8 cellular contexts compared by ENCODE assay signal in genomic region chr22:50473088-50473487, GRCh38. TPM values are rescaled to one million over a fixed set of nuclear protein-coding genes. Genes with fewer than 3 reads are reported as not detected.
DNase-seq lines count a peak whose midpoint lies in the region; ATAC-seq and TF ChIP-seq lines count a peak whose summit lies in the region.

No MANE protein-coding gene starts in this region.

- H3K4me3 ChIP-seq in CD8-positive, alpha-beta T cell (ENCODE audit: low read depth, low read length): peak overlapping the region; percentile 79
- H3K4me3 ChIP-seq in iPS-15b (ENCODE audit: low read depth, low read length) (peak overlapping the region; percentile 60), stomach (peak overlapping the region; percentile 83 to 99 (median 98))

- peaks cover 61% of the 10 kb centered on the region for H3K4me1 Mint-ChIP-seq in CD8-positive, alpha-beta T cell (ENCODE audit: low read depth)
- peaks cover 53% of the 10 kb centered on the region for H3K4me1 Mint-ChIP-seq in activated T-helper 1 cell treated with anti-CD3 and anti-CD28 coated beads, Interleukin-12 subunit alpha, Interleukin-12 subunit beta, Interleukin-2, Interleukin-4 antibody, amounts not matched to agents 30 ng/mL and 10 ng/mL and 1 ng/mL, durations not matched to agents 14 hours and 24 hours and 36 hours (ENCODE audit: low read depth)

- no peak for TF ChIP-seq POLR2A in stomach (IDR thresholded peaks at IDR 0.05)

- no peak for ATAC-seq in CD8-positive, alpha-beta T cell
- ATAC-seq in GM19328 (IDR thresholded peaks at IDR 0.05; ENCODE audit: unreplicated experiment): no peak

- CTCF ChIA-PET in CD8-positive, alpha-beta T cell (lab: Charles Lee): interaction anchor here (0.7 to 5.9 kb wide), 8 partner anchors 14 to 148 kb away, joined by 3 to 43 read pairs (median 4); partner anchors contain the start of genes MIOX, SCO2 and TYMP

- intact Hi-C loops in CD8-positive, alpha-beta T cell (cut with DNase I, micrococcal nuclease): loop anchor here (10.0 kb wide), 2 partner anchors 128 to 228 kb away; partner anchors contain the start of genes PPP6R2 (in 1 of the 2) and TUBGCP6 (in 1 of the 2)
- intact Hi-C loops in activated T-helper 1 cell treated with anti-CD3 and anti-CD28 coated beads, Interleukin-12 subunit alpha, Interleukin-12 subunit beta, Interleukin-2, Interleukin-4 antibody, amounts not matched to agents 30 ng/mL and 10 ng/mL and 1 ng/mL, durations not matched to agents 14 hours and 24 hours and 36 hours (cut with micrococcal nuclease): loop anchor here (1.0 to 10.0 kb wide), 2 partner anchors 148 to 228 kb away; partner anchors contain the start of gene TUBGCP6
- intact Hi-C loops in stomach (cut with DNase I; ENCODE audit: low total_unique reads): no loop called here

- H3K36me3 ChIP-seq in CD8-positive, alpha-beta T cell (ENCODE audit: insufficient read depth, low read length): no peaks in the 10 kb centered on the region
- H3K36me3 ChIP-seq in iPS-15b (ENCODE audit: control insufficient read depth, insufficient read depth, low read length) (peaks cover 15% of the 10 kb centered on the region), stomach (peaks cover 0 to 4% (median 3%) of the 10 kb centered on the region in 4 donors)

- no peak overlapping the region for H3K9ac ChIP-seq in iPS-15b (ENCODE audit: low read depth, low read length)

- no peaks in the 10 kb centered on the region for H3K9me3 ChIP-seq in CD8-positive, alpha-beta T cell (ENCODE audit: low read length)
- H3K9me3 ChIP-seq in iPS-15b (ENCODE audit: control insufficient read depth, insufficient read depth, low read length): no peaks in the 10 kb centered on the region
- H3K9me3 ChIP-seq in stomach: no peaks in the 10 kb centered on the region

- no peak for TF ChIP-seq EP300 in stomach (IDR thresholded peaks at IDR 0.05)

- H3K27ac ChIP-seq in CD8-positive, alpha-beta T cell (ENCODE audit: low read depth, low read length): peak overlapping the region; percentile 62
- no peak overlapping the region for H3K27ac ChIP-seq in stomach

- WGBS in stomach, 5 donors: 63 to 79% (median 74%) methylated on average over 6 of the region's 6 CpGs

- peak in 6 of 7 experiments; percentile 34 to 71 (median 56) for DNase-seq in CD8-positive, alpha-beta T cell
- DNase-seq in KBM-7 (peak; percentile 46), stomach (no peak), putamen (ENCODE audit: low spot score) (no peak), NCI-H146 treated with DMSO at 0.1 percent for 48 hours (lab: John Stamatoyannopoulos, UW; ENCODE audit: unreplicated experiment) (no peak)
- DNase-seq in activated T-helper 1 cell treated with anti-CD3 and anti-CD28 coated beads, Interleukin-12 subunit alpha, Interleukin-12 subunit beta, Interleukin-2, Interleukin-4 antibody, amounts not matched to agents 30 ng/mL and 10 ng/mL and 1 ng/mL, durations not matched to agents 14 hours and 24 hours and 36 hours (ENCODE audit: low spot score): no peak

- peak overlapping the region; percentile 96 for H3K27ac Mint-ChIP-seq in CD8-positive, alpha-beta T cell
- H3K27ac Mint-ChIP-seq in activated T-helper 1 cell treated with anti-CD3 and anti-CD28 coated beads, Interleukin-12 subunit alpha, Interleukin-12 subunit beta, Interleukin-2, Interleukin-4 antibody, amounts not matched to agents 30 ng/mL and 10 ng/mL and 1 ng/mL, durations not matched to agents 14 hours and 24 hours and 36 hours: peak overlapping the region; percentile 74

- POLR2A ChIA-PET in CD8-positive, alpha-beta T cell (lab: Charles Lee): interaction anchor here (0.7 to 2.2 kb wide), 6 partner anchors 25 to 281 kb away, joined by 3 to 9 read pairs (median 3); partner anchors contain the start of genes LMF2, NCAPH2 and SCO2

- H3K27me3 Mint-ChIP-seq in CD8-positive, alpha-beta T cell (ENCODE audit: low read depth): no peaks in the 10 kb centered on the region
- peaks cover 3% of the 10 kb centered on the region for H3K27me3 Mint-ChIP-seq in activated T-helper 1 cell treated with anti-CD3 and anti-CD28 coated beads, Interleukin-12 subunit alpha, Interleukin-12 subunit beta, Interleukin-2, Interleukin-4 antibody, amounts not matched to agents 30 ng/mL and 10 ng/mL and 1 ng/mL, durations not matched to agents 14 hours and 24 hours and 36 hours (ENCODE audit: insufficient read depth)

- H3K9me3 Mint-ChIP-seq in CD8-positive, alpha-beta T cell: no peaks in the 10 kb centered on the region
- no peaks in the 10 kb centered on the region for H3K9me3 Mint-ChIP-seq in activated T-helper 1 cell treated with anti-CD3 and anti-CD28 coated beads, Interleukin-12 subunit alpha, Interleukin-12 subunit beta, Interleukin-2, Interleukin-4 antibody, amounts not matched to agents 30 ng/mL and 10 ng/mL and 1 ng/mL, durations not matched to agents 14 hours and 24 hours and 36 hours

- H3K36me3 Mint-ChIP-seq in CD8-positive, alpha-beta T cell: peaks cover 11% of the 10 kb centered on the region
- H3K36me3 Mint-ChIP-seq in activated T-helper 1 cell treated with anti-CD3 and anti-CD28 coated beads, Interleukin-12 subunit alpha, Interleukin-12 subunit beta, Interleukin-2, Interleukin-4 antibody, amounts not matched to agents 30 ng/mL and 10 ng/mL and 1 ng/mL, durations not matched to agents 14 hours and 24 hours and 36 hours (ENCODE audit: low read depth): peaks cover 5% of the 10 kb centered on the region

- in situ Hi-C loops in KBM-7 (cut with MboI; ENCODE audit: low pct_unique_long_range_greater_than_20kb, low sequenced_read_pairs): no loop called here

- TF ChIP-seq CTCF in CD8-positive, alpha-beta T cell (IDR thresholded peaks at IDR 0.05): peak; percentile 43
- TF ChIP-seq CTCF in stomach (IDR thresholded peaks at IDR 0.05): peak in 1 of 7 experiments; percentile 13

- H3K27me3 ChIP-seq in CD8-positive, alpha-beta T cell (ENCODE audit: insufficient read depth, low read length): no peaks in the 10 kb centered on the region
- H3K27me3 ChIP-seq in iPS-15b (ENCODE audit: control insufficient read depth, insufficient read depth, low read length) (no peaks in the 10 kb centered on the region), stomach (no peaks in the 10 kb centered on the region)

- H3K4me3 Mint-ChIP-seq in CD8-positive, alpha-beta T cell: peak overlapping the region; percentile 94
- H3K4me3 Mint-ChIP-seq in activated T-helper 1 cell treated with anti-CD3 and anti-CD28 coated beads, Interleukin-12 subunit alpha, Interleukin-12 subunit beta, Interleukin-2, Interleukin-4 antibody, amounts not matched to agents 30 ng/mL and 10 ng/mL and 1 ng/mL, durations not matched to agents 14 hours and 24 hours and 36 hours: peak overlapping the region; percentile 87

- peaks cover 59% of the 10 kb centered on the region for H3K4me1 ChIP-seq in CD8-positive, alpha-beta T cell (ENCODE audit: insufficient read depth, low read length)
- H3K4me1 ChIP-seq in iPS-15b (ENCODE audit: control insufficient read depth, insufficient read depth, low read length) (peaks cover 12% of the 10 kb centered on the region), stomach (peaks cover 56 to 71% (median 62%) of the 10 kb centered on the region in 4 donors)

RNA-seq across cellular contexts. Expression of gene SBF1, which starts 1.7 kb away (rescaled TPM):
- 100 to 1,000 TPM; 209 to 215 TPM for total RNA-seq in CD8-positive, alpha-beta T cell
- total RNA-seq in activated T-helper 1 cell treated with anti-CD3 and anti-CD28 coated beads, Interleukin-12 subunit alpha, Interleukin-12 subunit beta, Interleukin-2, Interleukin-4 antibody, amounts not matched to agents 30 ng/mL and 10 ng/mL and 1 ng/mL, durations not matched to agents 14 hours and 24 hours and 36 hours: 113 and 116 TPM in 2 replicates
- total RNA-seq in stomach: 100 to 1,000 TPM in 1 of 5 donors, 10 to 100 TPM in 4; 34.9 to 122 (median 65.2) TPM
- 10 to 100 TPM in 2 of 3 donors, 1 to 10 TPM in 1; 9.6 to 42.3 (median 25.0) TPM for polyA plus RNA-seq in stomach

RNA-seq across cellular contexts. Expression of gene ADM2, which starts 8.3 kb away (rescaled TPM):
- 1 to 10 TPM; 1.1 to 1.5 TPM for total RNA-seq in CD8-positive, alpha-beta T cell
- total RNA-seq in activated T-helper 1 cell treated with anti-CD3 and anti-CD28 coated beads, Interleukin-12 subunit alpha, Interleukin-12 subunit beta, Interleukin-2, Interleukin-4 antibody, amounts not matched to agents 30 ng/mL and 10 ng/mL and 1 ng/mL, durations not matched to agents 14 hours and 24 hours and 36 hours: 4.2 and 4.9 TPM in 2 replicates
- 1 to 10 TPM in 1 of 5 donors, under 1 TPM in 1, not detected in 3; 0.37 to 1.3 TPM for total RNA-seq in stomach
- 1 to 10 TPM; 1.5 to 3.7 (median 1.6) TPM for polyA plus RNA-seq in stomach

RNA-seq across cellular contexts. Expression of gene MIOX, which starts 13.6 kb away (rescaled TPM):
- not detected for total RNA-seq in CD8-positive, alpha-beta T cell
- total RNA-seq in activated T-helper 1 cell treated with anti-CD3 and anti-CD28 coated beads, Interleukin-12 subunit alpha, Interleukin-12 subunit beta, Interleukin-2, Interleukin-4 antibody, amounts not matched to agents 30 ng/mL and 10 ng/mL and 1 ng/mL, durations not matched to agents 14 hours and 24 hours and 36 hours: 0.29 TPM in 1 of 2 replicates, not detected in the other
- not detected for total RNA-seq in stomach
- polyA plus RNA-seq in stomach: under 1 TPM in 1 of 3 donors, not detected in 2; 0.40 TPM

RNA-seq across cellular contexts. Expression of gene LMF2, which starts 34.4 kb away (rescaled TPM):
- total RNA-seq in CD8-positive, alpha-beta T cell: 10 to 100 TPM; 87.8 to 92.0 TPM
- 79.5 and 81.2 TPM in 2 replicates for total RNA-seq in activated T-helper 1 cell treated with anti-CD3 and anti-CD28 coated beads, Interleukin-12 subunit alpha, Interleukin-12 subunit beta, Interleukin-2, Interleukin-4 antibody, amounts not matched to agents 30 ng/mL and 10 ng/mL and 1 ng/mL, durations not matched to agents 14 hours and 24 hours and 36 hours
- 100 to 1,000 TPM in 1 of 5 donors, 10 to 100 TPM in 4; 11.9 to 212 (median 58.5) TPM for total RNA-seq in stomach
- 10 to 100 TPM; 13.1 to 73.4 (median 25.6) TPM for polyA plus RNA-seq in stomach

RNA-seq across cellular contexts. Expression of gene NCAPH2, which starts 34.9 kb away (rescaled TPM):
- total RNA-seq in CD8-positive, alpha-beta T cell: 100 to 1,000 TPM; 206 to 209 TPM
- 133 and 134 TPM in 2 replicates for total RNA-seq in activated T-helper 1 cell treated with anti-CD3 and anti-CD28 coated beads, Interleukin-12 subunit alpha, Interleukin-12 subunit beta, Interleukin-2, Interleukin-4 antibody, amounts not matched to agents 30 ng/mL and 10 ng/mL and 1 ng/mL, durations not matched to agents 14 hours and 24 hours and 36 hours
- total RNA-seq in stomach: 10 to 100 TPM; 12.9 to 34.8 (median 23.2) TPM
- polyA plus RNA-seq in stomach: 10 to 100 TPM; 34.5 to 47.9 (median 38.4) TPM

Comparison
In these comparisons a context has a peak if more than half of its experiments do, and no peak if none do; other contexts are left out.
1. DNase-seq: peak in CD8-positive, alpha-beta T cell (6 of 7) and KBM-7 (single experiment); none in activated T-helper 1 cell treated with anti-CD3 and anti-CD28 coated beads, Interleukin-12 subunit alpha, Interleukin-12 subunit beta, Interleukin-2, Interleukin-4 antibody, amounts not matched to agents 30 ng/mL and 10 ng/mL and 1 ng/mL, durations not matched to agents 14 hours and 24 hours and 36 hours (single experiment), stomach (single experiment), putamen (single experiment) and NCI-H146 treated with DMSO at 0.1 percent for 48 hours (single experiment).
2. Peak in every context shown above with its lines, with median percentiles within 50 percentile points of each other: H3K4me3 ChIP-seq.